10 cellular contexts compared by ENCODE assay signal in genomic region chr17:81403671-81404534, GRCh38. TPM values are rescaled to one million over a fixed set of nuclear protein-coding genes. Genes with fewer than 3 reads are reported as not detected.
A peak's percentile ranks its signal among the peaks of the same experiment; 100 is the strongest.
DNase-seq lines count a peak whose midpoint lies in the region; ATAC-seq and TF ChIP-seq lines count a peak whose summit lies in the region.
"Had no signal": no experiment of that assay in that cellular context is flagged by ENCODE, and none has a peak within 500 bp of the region (broad histone marks: within the 10 kb centered on the region; RNA-seq: fewer than 3 reads in every experiment).

No MANE protein-coding gene starts in this region.

- H3K18ac ChIP-seq in mesendoderm (ENCODE audit: low read length) = no peak overlapping the region

- H3K4me1 ChIP-seq in colonic mucosa = peaks cover 27% of the 10 kb centered on the region
- H3K4me1 ChIP-seq in mesendoderm (ENCODE audit: control insufficient read depth, low read depth, low read length) = peaks cover 9% of the 10 kb centered on the region
- H3K4me1 ChIP-seq in tibial artery = peaks cover 5 to 75% (median 61%) of the 10 kb centered on the region in 4 donors

- no peak overlapping the region for H3K9ac ChIP-seq in colonic mucosa (ENCODE audit: low read depth in 2 of 2, low read length in 2 of 2)
- H3K9ac ChIP-seq in mesendoderm (ENCODE audit: low read length) = no peak overlapping the region

- H2BK5ac ChIP-seq in mesendoderm (ENCODE audit: low read length) = no peak overlapping the region

- H3K4me3 ChIP-seq in colonic mucosa = no peak overlapping the region
- no peak overlapping the region for H3K4me3 ChIP-seq in mesendoderm (ENCODE audit: low read length)
- peak overlapping the region; percentile 42 to 51 for H3K4me3 ChIP-seq in tibial artery
- H3K4me3 ChIP-seq: pancreas had no signal

- H2BK120ac ChIP-seq in mesendoderm (ENCODE audit: low read depth, low read length) = no peak overlapping the region

- no peaks in the 10 kb centered on the region for H3K27me3 ChIP-seq in colonic mucosa
- no peaks in the 10 kb centered on the region for H3K27me3 ChIP-seq in mesendoderm (ENCODE audit: insufficient read depth, low read length, poor library complexity)
- no peaks in the 10 kb centered on the region for H3K27me3 ChIP-seq in tibial artery
- H3K27me3 ChIP-seq: pancreas had no signal

- H3K56ac ChIP-seq in mesendoderm (ENCODE audit: low read length) = peak overlapping the region; percentile 18

- no peak overlapping the region for H3K4ac ChIP-seq in mesendoderm (ENCODE audit: low read depth, low read length)

- intact Hi-C loops in colonic mucosa (cut with DNase I) = loop anchor here (5.0 kb wide), 2 partner anchors 78 to 112 kb away; no protein-coding TSS in a partner anchor
- intact Hi-C loops in tibial artery (cut with DNase I; ENCODE audit: low total_unique reads) = loop anchor here (2.0 kb wide), 1 partner anchor 15 kb away; no protein-coding TSS in a partner anchor

- peaks cover 4% of the 10 kb centered on the region for H3K79me1 ChIP-seq in mesendoderm (ENCODE audit: low read length)

- ATAC-seq in HG03045 (IDR thresholded peaks at IDR 0.05; ENCODE audit: unreplicated experiment) = no peak
- ATAC-seq: pancreas had no signal

- peaks cover 8% of the 10 kb centered on the region for H3K79me2 ChIP-seq in mesendoderm (ENCODE audit: control insufficient read depth, insufficient read depth, low read length)

- TF ChIP-seq CTCF in colonic mucosa (IDR thresholded peaks at IDR 0.05) (no peak), tibial artery (IDR thresholded peaks at IDR 0.05) (no peak)

- H3K4me2 ChIP-seq in mesendoderm (ENCODE audit: low read length) = no peak overlapping the region

- H3K23ac ChIP-seq in mesendoderm (ENCODE audit: low read length) = no peak overlapping the region

- no peak overlapping the region for H2AK5ac ChIP-seq in mesendoderm (ENCODE audit: low read length)

- H3K27ac ChIP-seq in colonic mucosa (peak overlapping the region; percentile 88), mesendoderm (ENCODE audit: low read depth, low read length) (no peak overlapping the region), tibial artery (peak overlapping the region; percentile 95 to 99)

- H3K36me3 ChIP-seq in colonic mucosa (no peaks in the 10 kb centered on the region), mesendoderm (ENCODE audit: control insufficient read depth, insufficient read depth, low read length) (no peaks in the 10 kb centered on the region), tibial artery (no peaks in the 10 kb centered on the region)
- H3K36me3 ChIP-seq: pancreas had no signal

- no peak overlapping the region for H4K8ac ChIP-seq in mesendoderm (ENCODE audit: low read depth, low read length)

- DNase-seq in NCI-H2227 (lab: John Stamatoyannopoulos, UW; ENCODE audit: unreplicated experiment) (peak; percentile 57), colonic mucosa (no peak), mesendoderm (peak; percentile 67), tibial artery (peak in 1 of 2 donors; percentile 67)
- no peak for DNase-seq in activated effector memory CD4-positive, alpha-beta T cell treated with anti-CD3 and anti-CD28 coated beads, Interleukin-2, amount 50 U/mL, for 16 hours
- DNase-seq in central memory CD4-positive, alpha-beta T cell = no peak
- DNase-seq: anterior cingulate cortex, GF-D8, pancreas had no signal

- no peaks in the 10 kb centered on the region for H3K9me3 ChIP-seq in colonic mucosa
- no peaks in the 10 kb centered on the region for H3K9me3 ChIP-seq in tibial artery
- H3K9me3 ChIP-seq: pancreas had no signal

- H2BK15ac ChIP-seq in mesendoderm (replicated peaks; ENCODE audit: low read depth) = no peak overlapping the region

- no CpG with 5 or more reads among the region's 39 CpGs for WGBS in mesendoderm (ENCODE audit: extremely low coverage, insufficient coverage, low lambda C conversion rate)

- H4K5ac ChIP-seq in mesendoderm (ENCODE audit: low read length) = no peak overlapping the region

RNA-seq across cellular contexts. Expression of gene BAHCC1, which starts 8.6 kb away (rescaled TPM):
- 10 to 100 TPM; 12.5 to 26.3 TPM for total RNA-seq in colonic mucosa
- polyA plus RNA-seq in mesendoderm (2013, experiment 1 of 2) = 1.6 TPM
- 2.1 TPM for polyA plus RNA-seq in mesendoderm (2013, experiment 2 of 2)

Comparison
In these comparisons a context has a peak if more than half of its experiments do, and no peak if none do; other contexts are left out.
1. DNase-seq: peak in NCI-H2227 (single experiment) and mesendoderm (single experiment); none in colonic mucosa (single experiment), activated effector memory CD4-positive, alpha-beta T cell treated with anti-CD3 and anti-CD28 coated beads, Interleukin-2, amount 50 U/mL, for 16 hours (single experiment) and central memory CD4-positive, alpha-beta T cell (single experiment).
2. H3K4me3 ChIP-seq: peak in tibial artery (2 of 2); none in colonic mucosa (single experiment) and mesendoderm (single experiment).